ENCODE assay signal across 1 cellular context in genomic region chr7:23273141-23273599, GRCh38.
TF ChIP-seq lines count a peak whose summit lies in the region.

No MANE protein-coding gene starts in this region.

TF ChIP-seq in WTC11, 78 proteins besides CTCF, POLR2A, EP300 and RAD21 (continued from another document):
- TF ChIP-seq, protein P1, sequence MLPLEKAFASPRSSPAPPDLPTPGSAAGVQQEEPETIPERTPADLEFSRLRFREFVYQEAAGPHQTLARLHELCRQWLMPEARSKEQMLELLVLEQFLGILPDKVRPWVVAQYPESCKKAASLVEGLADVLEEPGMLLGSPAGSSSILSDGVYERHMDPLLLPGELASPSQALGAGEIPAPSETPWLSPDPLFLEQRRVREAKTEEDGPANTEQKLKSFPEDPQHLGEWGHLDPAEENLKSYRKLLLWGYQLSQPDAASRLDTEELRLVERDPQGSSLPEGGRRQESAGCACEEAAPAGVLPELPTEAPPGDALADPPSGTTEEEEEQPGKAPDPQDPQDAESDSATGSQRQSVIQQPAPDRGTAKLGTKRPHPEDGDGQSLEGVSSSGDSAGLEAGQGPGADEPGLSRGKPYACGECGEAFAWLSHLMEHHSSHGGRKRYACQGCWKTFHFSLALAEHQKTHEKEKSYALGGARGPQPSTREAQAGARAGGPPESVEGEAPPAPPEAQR (CRISPR knock-in tag; IDR thresholded peaks at IDR 0.05) = no peak
- peak; percentile 94 for TF ChIP-seq NFE2L1 (CRISPR knock-in tag; IDR thresholded peaks at IDR 0.05)
- 0 out of 2 replicates have a peak, but pooled peaks have one; percentile 28 for TF ChIP-seq CREM (CRISPR knock-in tag; IDR thresholded peaks at IDR 0.05)
- TF ChIP-seq FOXK1 (CRISPR knock-in tag; IDR thresholded peaks at IDR 0.05) = no peak
- TF ChIP-seq NFYB (CRISPR knock-in tag; conservative IDR thresholded peaks at IDR 0.05; ENCODE audit: low read depth) = no peak
- no peak for TF ChIP-seq MXD4 (CRISPR knock-in tag; IDR thresholded peaks at IDR 0.05; ENCODE audit: borderline replicate concordance)
- TF ChIP-seq OVOL2 (CRISPR knock-in tag; IDR thresholded peaks at IDR 0.05; ENCODE audit: borderline replicate concordance) = no peak
- no peak for TF ChIP-seq ZNF425 (CRISPR knock-in tag; conservative IDR thresholded peaks at IDR 0.05)
- no peak for TF ChIP-seq FOXJ3 (CRISPR knock-in tag; IDR thresholded peaks at IDR 0.05; ENCODE audit: borderline replicate concordance)
- TF ChIP-seq ZNF396 (CRISPR knock-in tag; IDR thresholded peaks at IDR 0.05; ENCODE audit: borderline replicate concordance) = no peak
- peak; percentile 30; the same call in 1 of the 2 replicates for TF ChIP-seq GABPB1 (CRISPR knock-in tag; IDR thresholded peaks at IDR 0.05)
- TF ChIP-seq NFATC4 (CRISPR knock-in tag; IDR thresholded peaks at IDR 0.05) = no peak
- TF ChIP-seq IRF2 (CRISPR knock-in tag; IDR thresholded peaks at IDR 0.05; ENCODE audit: borderline replicate concordance, low read depth) = no peak
- no peak for TF ChIP-seq ELF4 (CRISPR knock-in tag; IDR thresholded peaks at IDR 0.05; ENCODE audit: low read depth)
- TF ChIP-seq, protein P2, sequence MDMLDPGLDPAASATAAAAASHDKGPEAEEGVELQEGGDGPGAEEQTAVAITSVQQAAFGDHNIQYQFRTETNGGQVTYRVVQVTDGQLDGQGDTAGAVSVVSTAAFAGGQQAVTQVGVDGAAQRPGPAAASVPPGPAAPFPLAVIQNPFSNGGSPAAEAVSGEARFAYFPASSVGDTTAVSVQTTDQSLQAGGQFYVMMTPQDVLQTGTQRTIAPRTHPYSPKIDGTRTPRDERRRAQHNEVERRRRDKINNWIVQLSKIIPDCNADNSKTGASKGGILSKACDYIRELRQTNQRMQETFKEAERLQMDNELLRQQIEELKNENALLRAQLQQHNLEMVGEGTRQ (CRISPR knock-in tag; IDR thresholded peaks at IDR 0.05) = no peak
- no peak for TF ChIP-seq GTF2I (CRISPR knock-in tag; conservative IDR thresholded peaks at IDR 0.05)
